ENCODE assay signal across 9 cellular contexts in the genomic region with DNA sequence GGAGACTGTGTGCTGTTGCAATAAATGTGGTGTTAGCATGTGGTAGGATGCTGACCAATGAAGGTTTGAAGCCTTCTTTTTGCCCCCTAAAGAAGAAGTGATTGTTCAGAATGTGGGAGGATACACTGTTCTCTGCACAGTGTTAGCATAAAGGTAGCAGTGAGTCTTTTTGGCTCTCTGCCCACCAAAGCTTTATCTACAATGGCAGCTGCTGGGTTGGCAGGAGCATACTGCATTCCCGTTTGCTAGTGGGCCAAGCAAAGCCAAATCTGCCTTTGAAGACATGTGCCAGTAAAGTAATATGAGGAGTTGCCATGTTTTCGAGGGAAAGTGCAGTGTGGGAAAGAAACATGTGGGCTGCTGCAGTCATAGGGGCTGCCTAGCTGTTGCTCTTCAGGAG. TPM values are rescaled to one million over a fixed set of nuclear protein-coding genes. Genes with fewer than 3 reads are reported as not detected.
"Had no signal": no experiment of that assay in that cellular context is flagged by ENCODE, and none has a peak within 500 bp of the region (broad histone marks: within the 10 kb centered on the region; RNA-seq: fewer than 3 reads in every experiment).

No MANE protein-coding gene starts in this region.

RNA-seq across cellular contexts. Expression of gene BPY2, which starts 56.4 kb away (rescaled TPM):
- total RNA-seq: OCI-LY7, PC-3, PC-9, Peyer's patch, Right ventricle myocardium inferior, RPMI7951, SJCRH30, SJSA1, SK-MEL-5 had no signal
